In the genomic region with DNA sequence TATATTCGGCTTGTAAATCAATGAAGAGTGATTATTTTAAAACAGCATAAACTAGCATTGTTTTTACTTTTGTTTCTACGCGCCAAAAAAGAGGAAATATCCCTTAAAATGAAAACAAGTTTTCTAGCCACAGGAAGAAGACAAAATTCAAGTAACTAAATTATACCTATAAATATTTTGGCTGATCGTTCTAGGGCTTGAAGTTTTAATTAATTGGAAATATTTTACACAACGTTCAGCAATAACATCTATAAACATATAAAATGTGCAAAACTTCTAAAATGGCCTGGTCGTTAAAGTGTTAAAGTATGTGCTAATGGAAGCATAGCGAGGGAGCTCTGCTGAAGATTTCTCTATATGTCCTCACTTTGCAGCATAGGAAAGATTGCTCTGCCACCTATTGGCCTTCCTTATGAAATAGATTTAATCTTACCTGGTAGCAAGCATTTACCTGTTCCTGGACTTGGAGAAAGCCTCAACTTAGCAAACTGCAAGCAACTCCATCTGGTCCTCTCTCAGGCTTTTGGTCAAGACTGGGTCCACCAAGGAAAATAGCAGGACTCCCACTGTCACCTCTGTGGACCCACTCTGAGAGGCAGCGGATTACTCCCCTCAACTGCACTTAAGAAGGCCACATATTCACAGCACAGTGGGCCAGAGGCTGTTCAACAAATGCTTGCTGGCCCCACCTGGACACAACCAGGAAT, we compare ENCODE assay signal across 1 cellular context.
A peak's percentile ranks its signal among the peaks of the same experiment; 100 is the strongest.
TF ChIP-seq lines count a peak whose summit lies in the region.

No MANE protein-coding gene starts in this region.

TF ChIP-seq in K562, 482 proteins besides CTCF, POLR2A, EP300 and RAD21 (continued from another document):
- TF ChIP-seq MTA2 (IDR thresholded peaks at IDR 0.05; ENCODE audit: low read depth) (no peak), GTF2A2 (tag; IDR thresholded peaks at IDR 0.05) (no peak), ETV1 (tag; conservative IDR thresholded peaks at IDR 0.05; ENCODE audit: low read depth) (no peak), GATAD2B (IDR thresholded peaks at IDR 0.05; ENCODE audit: borderline replicate concordance) (peak; percentile 79), KDM4B (IDR thresholded peaks at IDR 0.05; ENCODE audit: borderline replicate concordance in 2 of 2, low read depth in 1 of 2) (no peak), SMARCA5 (IDR thresholded peaks at IDR 0.05) (no peak), SRSF3 (IDR thresholded peaks at IDR 0.05; ENCODE audit: insufficient read depth, low read length) (no peak), ZEB2 (IDR thresholded peaks at IDR 0.05) (peak; percentile 66), JUND (IDR thresholded peaks at IDR 0.05; ENCODE audit: borderline replicate concordance, low read depth, low read length) (peak; percentile 27; the same call in 1 of the 2 replicates), JUND (tag; IDR thresholded peaks at IDR 0.05; ENCODE audit: borderline replicate concordance, low read depth, low read length) (peak; percentile 47; the same call in 1 of the 3 replicates), ATF7 (IDR thresholded peaks at IDR 0.05) (peak; percentile 74; the same call in 1 of the 2 replicates), OTX1 (CRISPR knock-in tag; IDR thresholded peaks at IDR 0.05) (no peak), TRIM28 (IDR thresholded peaks at IDR 0.05) (peak; percentile 21; the same call in 1 of the 2 replicates), ZNF133 (CRISPR knock-in tag; IDR thresholded peaks at IDR 0.05) (no peak), ZNF77 (CRISPR knock-in tag; IDR thresholded peaks at IDR 0.05) (no peak), ZNF24 (IDR thresholded peaks at IDR 0.05) (0 out of 2 replicates have a peak, but pooled peaks have one; percentile 15), HMG20B (CRISPR knock-in tag; IDR thresholded peaks at IDR 0.05) (no peak), PURB (CRISPR knock-in tag; IDR thresholded peaks at IDR 0.05; ENCODE audit: low read depth) (no peak), TOE1 (IDR thresholded peaks at IDR 0.05; ENCODE audit: borderline replicate concordance) (no peak), TOE1 (CRISPR knock-in tag; IDR thresholded peaks at IDR 0.05; ENCODE audit: borderline replicate concordance, low read depth) (no peak), NONO (IDR thresholded peaks at IDR 0.05; ENCODE audit: low read depth in 2 of 2, low read length in 1 of 2) (no peak), ERF (CRISPR knock-in tag; IDR thresholded peaks at IDR 0.05) (no peak), KAT8 (IDR thresholded peaks at IDR 0.05; ENCODE audit: low read depth) (no peak)
- TF ChIP-seq, protein P1, sequence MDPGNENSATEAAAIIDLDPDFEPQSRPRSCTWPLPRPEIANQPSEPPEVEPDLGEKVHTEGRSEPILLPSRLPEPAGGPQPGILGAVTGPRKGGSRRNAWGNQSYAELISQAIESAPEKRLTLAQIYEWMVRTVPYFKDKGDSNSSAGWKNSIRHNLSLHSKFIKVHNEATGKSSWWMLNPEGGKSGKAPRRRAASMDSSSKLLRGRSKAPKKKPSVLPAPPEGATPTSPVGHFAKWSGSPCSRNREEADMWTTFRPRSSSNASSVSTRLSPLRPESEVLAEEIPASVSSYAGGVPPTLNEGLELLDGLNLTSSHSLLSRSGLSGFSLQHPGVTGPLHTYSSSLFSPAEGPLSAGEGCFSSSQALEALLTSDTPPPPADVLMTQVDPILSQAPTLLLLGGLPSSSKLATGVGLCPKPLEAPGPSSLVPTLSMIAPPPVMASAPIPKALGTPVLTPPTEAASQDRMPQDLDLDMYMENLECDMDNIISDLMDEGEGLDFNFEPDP (CRISPR knock-in tag; IDR thresholded peaks at IDR 0.05): no peak
- TF ChIP-seq, protein P2, sequence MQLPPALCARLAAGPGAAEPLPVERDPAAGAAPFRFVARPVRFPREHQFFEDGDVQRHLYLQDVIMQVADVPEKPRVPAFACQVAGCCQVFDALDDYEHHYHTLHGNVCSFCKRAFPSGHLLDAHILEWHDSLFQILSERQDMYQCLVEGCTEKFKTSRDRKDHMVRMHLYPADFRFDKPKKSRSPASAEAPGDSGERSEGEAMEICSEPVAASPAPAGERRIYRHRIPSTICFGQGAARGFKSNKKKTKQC (CRISPR knock-in tag; IDR thresholded peaks at IDR 0.05): no peak
- TF ChIP-seq, protein P3, sequence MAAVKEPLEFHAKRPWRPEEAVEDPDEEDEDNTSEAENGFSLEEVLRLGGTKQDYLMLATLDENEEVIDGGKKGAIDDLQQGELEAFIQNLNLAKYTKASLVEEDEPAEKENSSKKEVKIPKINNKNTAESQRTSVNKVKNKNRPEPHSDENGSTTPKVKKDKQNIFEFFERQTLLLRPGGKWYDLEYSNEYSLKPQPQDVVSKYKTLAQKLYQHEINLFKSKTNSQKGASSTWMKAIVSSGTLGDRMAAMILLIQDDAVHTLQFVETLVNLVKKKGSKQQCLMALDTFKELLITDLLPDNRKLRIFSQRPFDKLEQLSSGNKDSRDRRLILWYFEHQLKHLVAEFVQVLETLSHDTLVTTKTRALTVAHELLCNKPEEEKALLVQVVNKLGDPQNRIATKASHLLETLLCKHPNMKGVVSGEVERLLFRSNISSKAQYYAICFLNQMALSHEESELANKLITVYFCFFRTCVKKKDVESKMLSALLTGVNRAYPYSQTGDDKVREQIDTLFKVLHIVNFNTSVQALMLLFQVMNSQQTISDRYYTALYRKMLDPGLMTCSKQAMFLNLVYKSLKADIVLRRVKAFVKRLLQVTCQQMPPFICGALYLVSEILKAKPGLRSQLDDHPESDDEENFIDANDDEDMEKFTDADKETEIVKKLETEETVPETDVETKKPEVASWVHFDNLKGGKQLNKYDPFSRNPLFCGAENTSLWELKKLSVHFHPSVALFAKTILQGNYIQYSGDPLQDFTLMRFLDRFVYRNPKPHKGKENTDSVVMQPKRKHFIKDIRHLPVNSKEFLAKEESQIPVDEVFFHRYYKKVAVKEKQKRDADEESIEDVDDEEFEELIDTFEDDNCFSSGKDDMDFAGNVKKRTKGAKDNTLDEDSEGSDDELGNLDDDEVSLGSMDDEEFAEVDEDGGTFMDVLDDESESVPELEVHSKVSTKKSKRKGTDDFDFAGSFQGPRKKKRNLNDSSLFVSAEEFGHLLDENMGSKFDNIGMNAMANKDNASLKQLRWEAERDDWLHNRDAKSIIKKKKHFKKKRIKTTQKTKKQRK (IDR thresholded peaks at IDR 0.05; ENCODE audit: borderline replicate concordance, low read depth, low read length): no peak
- TF ChIP-seq, protein P4, sequence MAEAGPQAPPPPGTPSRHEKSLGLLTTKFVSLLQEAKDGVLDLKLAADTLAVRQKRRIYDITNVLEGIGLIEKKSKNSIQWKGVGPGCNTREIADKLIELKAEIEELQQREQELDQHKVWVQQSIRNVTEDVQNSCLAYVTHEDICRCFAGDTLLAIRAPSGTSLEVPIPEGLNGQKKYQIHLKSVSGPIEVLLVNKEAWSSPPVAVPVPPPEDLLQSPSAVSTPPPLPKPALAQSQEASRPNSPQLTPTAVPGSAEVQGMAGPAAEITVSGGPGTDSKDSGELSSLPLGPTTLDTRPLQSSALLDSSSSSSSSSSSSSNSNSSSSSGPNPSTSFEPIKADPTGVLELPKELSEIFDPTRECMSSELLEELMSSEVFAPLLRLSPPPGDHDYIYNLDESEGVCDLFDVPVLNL (CRISPR knock-in tag; IDR thresholded peaks at IDR 0.05; ENCODE audit: low read depth): no peak
